In the genomic region with DNA sequence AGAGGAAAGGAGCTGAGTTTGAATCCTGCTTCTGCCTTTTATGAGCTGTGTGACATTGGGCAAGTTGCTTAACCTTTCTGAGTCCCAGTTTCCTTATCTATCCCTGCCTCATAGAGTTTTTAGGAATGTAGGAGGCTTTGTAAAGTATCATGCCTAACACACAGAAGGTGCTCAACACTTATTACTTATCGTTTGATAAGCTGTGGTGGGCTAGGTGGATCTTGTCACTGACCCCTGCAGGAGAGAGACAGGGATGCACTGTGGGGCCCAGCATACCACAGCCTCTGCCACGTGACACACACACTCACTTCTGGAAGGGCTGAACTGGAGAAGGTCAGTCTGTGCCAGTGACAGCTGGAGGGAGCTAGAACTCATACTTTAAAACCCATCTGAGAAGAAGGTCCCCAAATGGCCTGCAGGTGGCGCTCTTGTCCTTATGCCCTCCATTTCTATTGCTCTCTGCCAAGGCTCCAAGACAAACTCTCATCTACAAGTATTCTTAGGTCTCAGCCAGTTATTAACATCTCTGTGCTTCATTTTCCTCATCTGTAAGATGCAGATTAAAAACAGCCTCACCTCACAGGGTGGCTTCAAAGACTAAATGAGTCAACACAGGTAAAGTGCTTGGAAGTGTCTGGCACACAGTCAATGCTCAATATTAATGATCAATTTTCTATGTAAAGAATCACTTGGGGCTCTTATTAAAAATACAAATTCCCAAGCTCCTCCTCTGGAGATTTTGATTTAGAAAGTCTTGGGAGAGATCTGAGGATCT, we compare ENCODE assay signal across 8 cellular contexts. TPM values are rescaled to one million over a fixed set of nuclear protein-coding genes. Genes with fewer than 3 reads are reported as not detected.
A peak's percentile ranks its signal among the peaks of the same experiment; 100 is the strongest.
DNase-seq lines count a peak whose midpoint lies in the region; ATAC-seq and TF ChIP-seq lines count a peak whose summit lies in the region.

No MANE protein-coding gene starts in this region.

- intact Hi-C loops in PC-9 (cut with micrococcal nuclease; ENCODE audit: unreplicated experiment) = loop anchor here (1.0 kb wide), 1 partner anchor 58 kb away; no protein-coding TSS in a partner anchor
- intact Hi-C loops in activated T-helper 1 cell treated with anti-CD3 and anti-CD28 coated beads, Interleukin-12 subunit alpha, Interleukin-12 subunit beta, Interleukin-2, Interleukin-4 antibody, amounts not matched to agents 30 ng/mL and 10 ng/mL and 1 ng/mL, durations not matched to agents 14 hours and 24 hours and 36 hours (cut with micrococcal nuclease) = loop anchor here (1.0 to 5.0 kb wide), 4 partner anchors 77 to 908 kb away; no protein-coding TSS in a partner anchor

- peak; percentile 99 for DNase-seq in ELF-1 (ENCODE audit: low read depth, low spot score)
- DNase-seq in HuH-7 (ENCODE audit: low spot score) = peak; percentile 88
- DNase-seq in PC-9 = peak; percentile 77 to 78
- peak; percentile 27 for DNase-seq in activated T-helper 1 cell treated with anti-CD3 and anti-CD28 coated beads, Interleukin-12 subunit alpha, Interleukin-12 subunit beta, Interleukin-2, Interleukin-4 antibody, amounts not matched to agents 30 ng/mL and 10 ng/mL and 1 ng/mL, durations not matched to agents 14 hours and 24 hours and 36 hours (ENCODE audit: low spot score)
- peak; percentile 89 for DNase-seq in glomerular endothelial cell (ENCODE audit: extremely low read depth, low read depth, low spot score)
- DNase-seq in trophoblast cell = peak; percentile 73 to 79
- no peak for DNase-seq in central memory CD4-positive, alpha-beta T cell

- peaks cover 3% of the 10 kb centered on the region; the same call in 1 of the 2 replicates for H3F3A ChIP-seq in PC-9 (ENCODE audit: insufficient read depth, low read depth)

- H3K9ac ChIP-seq in trophoblast cell (ENCODE audit: low read length) = no peak overlapping the region

- H2AK5ac ChIP-seq in trophoblast cell (ENCODE audit: low read length) = no peak overlapping the region

- no peak overlapping the region for H4K12ac ChIP-seq in trophoblast cell (ENCODE audit: low read depth, low read length)

- WGBS in trophoblast cell (ENCODE audit: extremely low coverage, insufficient coverage, insufficient read length) = no CpG with 5 or more reads among the region's 3 CpGs

- TF ChIP-seq CTCF in PC-9 (conservative IDR thresholded peaks at IDR 0.05) = peak; percentile 92

- H3K18ac ChIP-seq in trophoblast cell (ENCODE audit: low read length) = no peak overlapping the region

- POLR2A ChIA-PET in PC-9 (lab: Charles Lee; ENCODE audit: unreplicated experiment) = no interaction called here

- H3K36me3 ChIP-seq in PC-9 (ENCODE audit: low read depth) = no peaks in the 10 kb centered on the region
- H3K36me3 ChIP-seq in trophoblast cell (ENCODE audit: control insufficient read depth in 1 of 2, insufficient read depth in 2 of 2, low read length in 2 of 2) = peaks cover 21 to 32% of the 10 kb centered on the region in 2 experiments

- H3K4me2 ChIP-seq in PC-9 (no peak overlapping the region), trophoblast cell (ENCODE audit: low read length) (no peak overlapping the region)

- no peaks in the 10 kb centered on the region for H3K9me2 ChIP-seq in PC-9 (ENCODE audit: insufficient read depth)

- peak; percentile 84 for ATAC-seq in GM21576 (IDR thresholded peaks at IDR 0.05; ENCODE audit: unreplicated experiment)

- no peak overlapping the region for H3K4me3 Mint-ChIP-seq in activated T-helper 1 cell treated with anti-CD3 and anti-CD28 coated beads, Interleukin-12 subunit alpha, Interleukin-12 subunit beta, Interleukin-2, Interleukin-4 antibody, amounts not matched to agents 30 ng/mL and 10 ng/mL and 1 ng/mL, durations not matched to agents 14 hours and 24 hours and 36 hours

- peaks cover 8% of the 10 kb centered on the region for H3K79me1 ChIP-seq in trophoblast cell (ENCODE audit: low read length)

- no peaks in the 10 kb centered on the region for H3K9me3 Mint-ChIP-seq in activated T-helper 1 cell treated with anti-CD3 and anti-CD28 coated beads, Interleukin-12 subunit alpha, Interleukin-12 subunit beta, Interleukin-2, Interleukin-4 antibody, amounts not matched to agents 30 ng/mL and 10 ng/mL and 1 ng/mL, durations not matched to agents 14 hours and 24 hours and 36 hours

- no peaks in the 10 kb centered on the region for H3K4me1 Mint-ChIP-seq in activated T-helper 1 cell treated with anti-CD3 and anti-CD28 coated beads, Interleukin-12 subunit alpha, Interleukin-12 subunit beta, Interleukin-2, Interleukin-4 antibody, amounts not matched to agents 30 ng/mL and 10 ng/mL and 1 ng/mL, durations not matched to agents 14 hours and 24 hours and 36 hours (ENCODE audit: low read depth)

- no peak overlapping the region for H4K8ac ChIP-seq in trophoblast cell (ENCODE audit: low read depth, low read length)

- H3K4me3 ChIP-seq in PC-9 (no peak overlapping the region), trophoblast cell (ENCODE audit: low read depth, low read length) (no peak overlapping the region)

- no peaks in the 10 kb centered on the region for H3K79me2 ChIP-seq in PC-9 (ENCODE audit: low read depth)
- H3K79me2 ChIP-seq in trophoblast cell (ENCODE audit: control insufficient read depth, insufficient read depth, low read length, poor library complexity) = no peaks in the 10 kb centered on the region

- no peaks in the 10 kb centered on the region for H4K20me1 ChIP-seq in PC-9 (ENCODE audit: insufficient read depth)

- H3K14ac ChIP-seq in trophoblast cell (ENCODE audit: low read length) = no peak overlapping the region

- no peak overlapping the region for H3K23ac ChIP-seq in trophoblast cell (ENCODE audit: low read length)

- peaks cover 2% of the 10 kb centered on the region for H3K27me3 Mint-ChIP-seq in activated T-helper 1 cell treated with anti-CD3 and anti-CD28 coated beads, Interleukin-12 subunit alpha, Interleukin-12 subunit beta, Interleukin-2, Interleukin-4 antibody, amounts not matched to agents 30 ng/mL and 10 ng/mL and 1 ng/mL, durations not matched to agents 14 hours and 24 hours and 36 hours (ENCODE audit: insufficient read depth)

- CTCF ChIA-PET in PC-9 (lab: Charles Lee) = interaction anchor here (0.6 to 1.9 kb wide), 10 partner anchors 10 to 81 kb away, joined by 3 to 10 read pairs (median 4); partner anchors contain the start of gene HACD2

- H3K4me1 ChIP-seq in PC-9 (replicated peaks; ENCODE audit: insufficient read depth) = peaks cover 2% of the 10 kb centered on the region
- peaks cover 15 to 29% of the 10 kb centered on the region in 2 experiments for H3K4me1 ChIP-seq in trophoblast cell (ENCODE audit: control insufficient read depth in 1 of 2, insufficient read depth in 2 of 2, low read length in 2 of 2)

- no peak overlapping the region for H3K27ac Mint-ChIP-seq in activated T-helper 1 cell treated with anti-CD3 and anti-CD28 coated beads, Interleukin-12 subunit alpha, Interleukin-12 subunit beta, Interleukin-2, Interleukin-4 antibody, amounts not matched to agents 30 ng/mL and 10 ng/mL and 1 ng/mL, durations not matched to agents 14 hours and 24 hours and 36 hours

- no peaks in the 10 kb centered on the region for H3K9me3 ChIP-seq in PC-9 (ENCODE audit: insufficient read depth, low read depth)
- peaks cover 2% of the 10 kb centered on the region for H3K9me3 ChIP-seq in trophoblast cell (ENCODE audit: insufficient read depth, low read depth, low read length)

- BruUV-seq in PC-9 (replicated peaks; lab: Mats Ljungman, UMichigan) = no TSS peak

- H2BK5ac ChIP-seq in trophoblast cell (ENCODE audit: low read depth, low read length, poor library complexity) = no peak overlapping the region

- no peaks in the 10 kb centered on the region for H3K36me3 Mint-ChIP-seq in activated T-helper 1 cell treated with anti-CD3 and anti-CD28 coated beads, Interleukin-12 subunit alpha, Interleukin-12 subunit beta, Interleukin-2, Interleukin-4 antibody, amounts not matched to agents 30 ng/mL and 10 ng/mL and 1 ng/mL, durations not matched to agents 14 hours and 24 hours and 36 hours (ENCODE audit: low read depth)

- H2AFZ ChIP-seq in PC-9 (no peak overlapping the region), trophoblast cell (ENCODE audit: insufficient read depth, low read length, poor library complexity) (no peak overlapping the region)

- H2BK12ac ChIP-seq in trophoblast cell (ENCODE audit: low read length) = no peak overlapping the region

- no peak overlapping the region for H2BK120ac ChIP-seq in trophoblast cell (ENCODE audit: insufficient read depth, low read length, poor library complexity)

- H3K27me3 ChIP-seq in PC-9 (ENCODE audit: insufficient read depth, low read depth) (no peaks in the 10 kb centered on the region), trophoblast cell (ENCODE audit: insufficient read depth, low read length) (no peaks in the 10 kb centered on the region)

- H3K4ac ChIP-seq in trophoblast cell (ENCODE audit: low read depth, low read length) = no peak overlapping the region

- H4K91ac ChIP-seq in trophoblast cell (ENCODE audit: low read depth, low read length) = no peak overlapping the region

- no peak overlapping the region for H3K27ac ChIP-seq in PC-9
- H3K27ac ChIP-seq in trophoblast cell (ENCODE audit: low read depth, low read length) = no peak overlapping the region

RNA-seq across cellular contexts. Expression of gene HACD2, which starts 57.5 kb away (rescaled TPM):
- 38.4 and 53.3 TPM in 2 replicates for total RNA-seq in PC-9 (2021)
- total RNA-seq in activated T-helper 1 cell treated with anti-CD3 and anti-CD28 coated beads, Interleukin-12 subunit alpha, Interleukin-12 subunit beta, Interleukin-2, Interleukin-4 antibody, amounts not matched to agents 30 ng/mL and 10 ng/mL and 1 ng/mL, durations not matched to agents 14 hours and 24 hours and 36 hours = 31.5 TPM in 2 replicates
- 13.1 and 19.5 TPM in 2 replicates for total RNA-seq in glomerular endothelial cell
- 48.8 and 49.1 TPM in 2 replicates for polyA plus RNA-seq in trophoblast cell (2013)
